8 cellular contexts compared by ENCODE assay signal in the genomic region with DNA sequence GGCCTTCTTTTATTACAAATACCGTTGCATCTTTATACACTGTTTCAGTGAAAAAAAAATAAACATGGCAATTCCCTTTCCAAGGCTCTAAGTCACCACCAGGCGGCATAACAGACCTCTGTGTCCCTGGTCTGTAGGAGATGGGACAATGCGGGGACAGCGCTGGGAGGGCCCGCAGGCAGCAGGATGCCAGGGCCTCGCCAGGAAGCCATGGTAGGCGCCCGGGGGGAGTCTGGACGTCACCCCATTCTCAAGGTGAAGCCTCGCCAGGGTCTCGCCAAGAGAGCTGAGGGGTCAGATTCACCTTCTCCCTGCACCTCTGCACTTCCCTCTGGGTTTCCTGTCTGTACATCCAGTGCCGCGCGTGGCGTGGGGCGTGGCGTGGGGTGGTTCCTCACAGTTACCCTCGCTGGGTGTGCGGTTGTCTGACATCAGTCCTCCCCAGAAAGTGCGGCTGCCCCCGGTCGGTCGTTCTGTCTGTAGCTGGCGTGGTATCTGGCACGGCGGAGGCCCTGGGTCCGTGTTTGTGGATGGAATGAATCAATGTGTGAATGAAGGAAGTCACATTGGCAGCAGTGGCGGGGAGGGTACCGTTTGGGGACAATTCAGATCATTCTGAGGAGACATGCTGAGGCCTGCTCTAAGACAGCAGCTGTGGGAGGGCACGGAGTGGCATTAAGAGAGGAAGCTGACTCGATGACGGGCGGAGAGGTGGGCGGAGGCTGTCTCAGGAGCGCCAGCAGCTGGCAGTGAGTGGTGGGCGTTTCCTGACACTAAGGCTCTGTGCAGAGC. TPM values are rescaled to one million over a fixed set of nuclear protein-coding genes. Genes with fewer than 3 reads are reported as not detected.
DNase-seq lines count a peak whose midpoint lies in the region; ATAC-seq and TF ChIP-seq lines count a peak whose summit lies in the region.

No MANE protein-coding gene starts in this region.

- no peaks in the 10 kb centered on the region for H3K27me3 ChIP-seq in upper lobe of right lung

- no peak overlapping the region for H3K27ac Mint-ChIP-seq in progenitor cell of endocrine pancreas

- intact Hi-C loops in Right ventricle myocardium inferior (cut with DNase I) = loop anchor here (1.0 to 10.0 kb wide), 3 partner anchors 72 to 591 kb away; no protein-coding TSS in a partner anchor
- intact Hi-C loops in upper lobe of right lung (cut with DNase I) = loop anchor here (5.0 kb wide), 1 partner anchor 74 kb away; no protein-coding TSS in a partner anchor

- H3K4me3 Mint-ChIP-seq in progenitor cell of endocrine pancreas (ENCODE audit: low read depth) = no peak overlapping the region

- peaks cover 63% of the 10 kb centered on the region for H3K4me1 ChIP-seq in upper lobe of right lung

- ATAC-seq in GM18517 (IDR thresholded peaks at IDR 0.05; ENCODE audit: unreplicated experiment) = peak; percentile 36
- peak; percentile 8 for ATAC-seq in Right ventricle myocardium inferior
- peak; percentile 73 for ATAC-seq in upper lobe of right lung

- peaks cover 34% of the 10 kb centered on the region for H3K4me1 Mint-ChIP-seq in progenitor cell of endocrine pancreas (ENCODE audit: low read depth)

- no peaks in the 10 kb centered on the region for H3K9me3 Mint-ChIP-seq in progenitor cell of endocrine pancreas (ENCODE audit: low read depth)

- no peaks in the 10 kb centered on the region for H3K27me3 Mint-ChIP-seq in progenitor cell of endocrine pancreas

- DNase-seq in LNCaP clone FGC (ENCODE audit: low read depth) (no peak), SIG-M5 (lab: John Stamatoyannopoulos, UW) (peak; percentile 9), activated gamma-delta T cell treated with Interleukin-2 at 50 U/mL for 16 hours (peak; percentile 81), Right ventricle myocardium inferior (ENCODE audit: missing footprints) (peak; percentile 94), progenitor cell of endocrine pancreas (ENCODE audit: low spot score, unreplicated experiment) (no peak), upper lobe of right lung (peak; percentile 93), NCI-H128 (lab: John Stamatoyannopoulos, UW; ENCODE audit: unreplicated experiment) (no peak)

- peak; percentile 44 for TF ChIP-seq CTCF in LNCaP clone FGC (IDR thresholded peaks at IDR 0.05; ENCODE audit: control insufficient read depth, extremely low read depth, insufficient read depth)
- peak; percentile 59 for TF ChIP-seq CTCF in progenitor cell of endocrine pancreas (IDR thresholded peaks at IDR 0.05; ENCODE audit: unreplicated experiment)
- peak; percentile 67 for TF ChIP-seq CTCF in upper lobe of right lung (IDR thresholded peaks at IDR 0.05)

- H3K9me3 ChIP-seq in upper lobe of right lung = no peaks in the 10 kb centered on the region

- H3K36me3 Mint-ChIP-seq in progenitor cell of endocrine pancreas (ENCODE audit: insufficient read depth) = peaks cover 1% of the 10 kb centered on the region

- H3K4me3 ChIP-seq in LNCaP clone FGC (ENCODE audit: low read depth, low read length) (no peak overlapping the region), upper lobe of right lung (peak overlapping the region; percentile 37)

- H3K27ac ChIP-seq in upper lobe of right lung = peak overlapping the region; percentile 91

- no peaks in the 10 kb centered on the region for H3K36me3 ChIP-seq in upper lobe of right lung

RNA-seq across cellular contexts. Expression of a gene that starts 45.9 kb away (rescaled TPM):
- total RNA-seq in Right ventricle myocardium inferior (104 TPM), progenitor cell of endocrine pancreas (68.6 and 71.4 TPM in 2 replicates), upper lobe of right lung (178 TPM)

Comparison
In these comparisons a context has a peak if more than half of its experiments do, and no peak if none do; other contexts are left out.
1. ATAC-seq: peak in every context shown above with its lines; median percentile 73 in upper lobe of right lung; 36 in GM18517; 8 in Right ventricle myocardium inferior.
2. DNase-seq: peak in SIG-M5 (single experiment), activated gamma-delta T cell treated with Interleukin-2 at 50 U/mL for 16 hours (single experiment), Right ventricle myocardium inferior (single experiment) and upper lobe of right lung (single experiment); none in LNCaP clone FGC (single experiment), progenitor cell of endocrine pancreas (single experiment) and NCI-H128 (single experiment).
3. Peak in every context shown above with its lines, with median percentiles within 50 percentile points of each other: CTCF ChIP-seq.